In genomic region chr2:181891966-181892794, GRCh38 we compare ENCODE assay signal across 1 cellular context.
A peak's percentile ranks its signal among the peaks of the same experiment; 100 is the strongest.
TF ChIP-seq lines count a peak whose summit lies in the region.

No MANE protein-coding gene starts in this region.

TF ChIP-seq in K562, 482 proteins besides CTCF, POLR2A, EP300 and RAD21 (continued from another document and continues in another):
- no peak; the same call in 1 of the 2 replicates for TF ChIP-seq BRD4 (IDR thresholded peaks at IDR 0.05)
- no peak for TF ChIP-seq ZNF695 (CRISPR knock-in tag; IDR thresholded peaks at IDR 0.05)
- no peak for TF ChIP-seq GTF3C2 (IDR thresholded peaks at IDR 0.05; ENCODE audit: borderline replicate concordance, extremely low read depth, insufficient read length)
- TF ChIP-seq ZNF696 (CRISPR knock-in tag; conservative IDR thresholded peaks at IDR 0.05), result no peak
- TF ChIP-seq NELFE (IDR thresholded peaks at IDR 0.05; ENCODE audit: insufficient read depth, insufficient read length), result no peak
- TF ChIP-seq HMGN3 (IDR thresholded peaks at IDR 0.05; ENCODE audit: borderline replicate concordance, extremely low read depth, insufficient read length, low read depth, low read length), result peak; percentile 60
- no peak for TF ChIP-seq DMBX1 (CRISPR knock-in tag; IDR thresholded peaks at IDR 0.05; ENCODE audit: borderline replicate concordance)
- TF ChIP-seq ZNF24 (IDR thresholded peaks at IDR 0.05), result no peak; the same call in 1 of the 2 replicates
- TF ChIP-seq ZNF609 (CRISPR knock-in tag; IDR thresholded peaks at IDR 0.05; ENCODE audit: borderline replicate concordance), result no peak
- TF ChIP-seq ARID4B (CRISPR knock-in tag; IDR thresholded peaks at IDR 0.05), result no peak
- TF ChIP-seq RBM34 (IDR thresholded peaks at IDR 0.05; ENCODE audit: borderline replicate concordance, insufficient read depth, low read length), result no peak
- no peak for TF ChIP-seq HES1 (IDR thresholded peaks at IDR 0.05; ENCODE audit: low read depth)
- no peak for TF ChIP-seq CUX1 (CRISPR knock-in tag; IDR thresholded peaks at IDR 0.05)
- no peak for TF ChIP-seq PRPF4 (IDR thresholded peaks at IDR 0.05; ENCODE audit: insufficient read depth, low read depth, low read length, poor library complexity, severe bottlenecking)
- TF ChIP-seq ZNF347 (CRISPR knock-in tag; IDR thresholded peaks at IDR 0.05; ENCODE audit: low read depth), result no peak
- no peak for TF ChIP-seq HNRNPH1 (optimal IDR thresholded peaks at IDR 0.05; ENCODE audit: low read depth, low read length)
- TF ChIP-seq ZBTB40 (IDR thresholded peaks at IDR 0.05), result peak; percentile 69; the same call in 1 of the 2 replicates
- no peak for TF ChIP-seq ZBTB40 (CRISPR knock-in tag; IDR thresholded peaks at IDR 0.05)
- TF ChIP-seq GTF2A2 (tag; IDR thresholded peaks at IDR 0.05), result no peak
- TF ChIP-seq NR0B1 (IDR thresholded peaks at IDR 0.05; ENCODE audit: partially characterized antibody), result no peak
